Comparison of ENCODE assay signal across 26 cellular contexts in the genomic region with DNA sequence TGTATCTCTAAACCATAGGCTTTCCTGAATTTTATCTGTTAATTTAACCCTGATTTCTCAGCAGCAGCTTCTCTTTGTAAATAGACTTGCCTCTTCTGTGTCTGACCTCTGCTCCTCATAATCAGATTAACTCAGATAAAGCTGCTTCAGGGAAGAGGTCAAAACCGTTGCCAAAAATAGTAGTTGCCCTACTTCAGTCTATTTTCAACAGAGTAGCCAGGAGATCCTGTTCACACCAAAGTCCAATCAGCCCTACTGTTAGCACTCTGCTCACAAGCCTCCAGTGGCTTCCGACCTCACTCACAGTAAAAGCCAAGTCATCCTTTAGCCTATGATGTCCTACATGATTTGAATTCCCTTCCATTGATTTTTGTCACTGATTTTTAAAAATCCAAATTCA.
"Had no signal": no experiment of that assay in that cellular context is flagged by ENCODE, and none has a peak within 500 bp of the region (broad histone marks: within the 10 kb centered on the region; RNA-seq: fewer than 3 reads in every experiment).

No MANE protein-coding gene starts in this region.

- H3K27ac ChIP-seq: colonic mucosa, gastrocnemius medialis, lower lobe of right lung, skin epidermis, uterus had no signal

- H3K27me3 ChIP-seq: colonic mucosa, gastrocnemius medialis, uterus had no signal

- DNase-seq: activated CD4-positive, alpha-beta memory T cell treated with anti-CD3 and anti-CD28 coated beads, Interleukin-2, amount 10 ng/mL, durations not matched to agents 7 days and 5 days; activated CD4-positive, alpha-beta T cell treated with anti-CD3 and anti-CD28 coated beads for 1 hour; activated CD4-positive, alpha-beta T cell treated with anti-CD3 and anti-CD28 coated beads, Interleukin-2, amount 10 ng/mL, durations not matched to agents 7 days and 5 days; activated CD8-positive, alpha-beta memory T cell treated with anti-CD3 and anti-CD28 coated beads, Interleukin-2, amount 10 ng/mL, durations not matched to agents 7 days and 5 days; activated naive CD4-positive, alpha-beta T cell; activated T-cell treated with anti-CD3 and anti-CD28 coated beads, Interleukin-2, amount 50 U/mL, for 72 hours; cerebellar nuclear complex; colonic mucosa; effector CD8-positive, alpha-beta T cell; erythroblast; gastrocnemius medialis; glutamatergic neuron; lower lobe of right lung; mesenchymal stem cell; natural killer cell; stimulated activated CD4-positive, alpha-beta T cell treated with anti-CD3 and anti-CD28 coated beads, Interleukin-1b, Interleukin-23, amount 100 ng/mL, for 48 hours; stimulated activated CD4-positive, alpha-beta T cell treated with anti-CD3 and anti-CD28 coated beads, Interleukin-4, amount 100 ng/mL, for 4 hours; stimulated activated CD8-positive, alpha-beta memory T cell treated with anti-CD3 and anti-CD28 coated beads, Interleukin-4, amount 100 ng/mL, for 48 hours; stimulated activated naive CD8-positive, alpha-beta T cell treated with anti-CD3 and anti-CD28 coated beads, Interleukin-15, amount 100 ng/mL, for 72 hours; substantia nigra; T-helper 9 cell; uterus had no signal

- ATAC-seq: activated CD8-positive, alpha-beta memory T cell treated with anti-CD3 and anti-CD28 coated beads, Interleukin-2, amount 10 ng/mL, durations not matched to agents 7 days and 5 days; activated naive CD4-positive, alpha-beta T cell treated with anti-CD3 and anti-CD28 coated beads, Interleukin-2, amount 50 U/mL, for 72 hours; activated T-cell treated with anti-CD3 and anti-CD28 coated beads, Interleukin-2, amount 50 U/mL, for 72 hours; gastrocnemius medialis; natural killer cell; sciatic nerve; stimulated activated memory B cell treated with anti-CD40 and anti-IgM and Interleukin-4, amounts not matched to agents 10 μg/mL and 1 μg/mL and 100 μg/mL, for 72 hours; stimulated activated naive CD8-positive, alpha-beta T cell treated with anti-CD3 and anti-CD28 coated beads, Interleukin-15, amount 100 ng/mL, for 72 hours had no signal

- H3K4me1 ChIP-seq: colonic mucosa, gastrocnemius medialis, lower lobe of right lung, uterus had no signal

- H3K4me3 ChIP-seq: colonic mucosa, gastrocnemius medialis, lower lobe of right lung, skin epidermis, uterus had no signal

- H3K9me3 ChIP-seq: colonic mucosa, gastrocnemius medialis, lower lobe of right lung, uterus had no signal

- H3K36me3 ChIP-seq: colonic mucosa, gastrocnemius medialis, lower lobe of right lung, uterus had no signal
